Comparison of ENCODE assay signal across 15 cellular contexts in the genomic region with DNA sequence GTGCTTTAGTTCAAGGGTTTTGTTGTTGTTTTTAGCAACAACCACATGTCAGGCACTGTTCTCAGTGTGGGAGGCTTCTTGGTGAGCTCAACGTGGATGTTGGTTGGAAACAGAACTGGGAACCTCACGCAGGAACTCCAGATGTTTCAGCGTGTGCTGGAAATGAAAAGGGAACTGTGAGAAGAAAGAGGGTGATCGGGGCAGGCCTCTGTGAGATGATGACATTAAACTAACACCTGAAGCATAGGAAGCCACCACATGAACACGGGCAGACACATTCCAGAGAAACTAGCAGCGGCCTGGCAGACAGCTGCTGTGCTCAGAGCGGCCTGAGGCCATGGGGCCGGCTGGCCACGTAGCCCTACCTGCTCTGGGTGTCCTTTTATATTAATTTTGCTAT.
A peak's percentile ranks its signal among the peaks of the same experiment; 100 is the strongest.
DNase-seq lines count a peak whose midpoint lies in the region; ATAC-seq and TF ChIP-seq lines count a peak whose summit lies in the region.
"Had no signal": no experiment of that assay in that cellular context is flagged by ENCODE, and none has a peak within 500 bp of the region (broad histone marks: within the 10 kb centered on the region; RNA-seq: fewer than 3 reads in every experiment).

No MANE protein-coding gene starts in this region.

- no peak for DNase-seq in activated naive CD4-positive, alpha-beta T cell treated with anti-CD3 and anti-CD28 coated beads for 36 hours
- DNase-seq in activated naive CD4-positive, alpha-beta T cell treated with anti-CD3 and anti-CD28 coated beads, Interleukin-2, amount 50 U/mL, for 16 hours, result no peak
- DNase-seq in activated naive CD8-positive, alpha-beta T cell treated with anti-CD3 and anti-CD28 coated beads for 36 hours, result no peak
- DNase-seq in trophoblast cell (peak; percentile 83 to 85), osteoblast (ENCODE audit: insufficient read length, low spot score, missing footprints) (no peak), NCI-H1436 treated with DMSO at 0.1 percent for 48 hours (lab: John Stamatoyannopoulos, UW) (no peak), kidney glomerular epithelial cell (lab: John Stamatoyannopoulos, UW) (no peak)
- DNase-seq: hippocampal formation; NK-92 treated with Interleukin-12 subunit alpha and Interleukin-12 subunit beta, amount 100 ng/mL, for 24 hours; ovary; T-helper 2 cell had no signal

- no peaks in the 10 kb centered on the region for H3K27me3 Mint-ChIP-seq in activated naive CD4-positive, alpha-beta T cell treated with anti-CD3 and anti-CD28 coated beads for 36 hours (ENCODE audit: low read depth)
- no peaks in the 10 kb centered on the region for H3K27me3 Mint-ChIP-seq in activated naive CD8-positive, alpha-beta T cell treated with anti-CD3 and anti-CD28 coated beads for 36 hours
- H3K27me3 Mint-ChIP-seq: stimulated activated naive CD8-positive, alpha-beta T cell treated with anti-CD3 and anti-CD28 coated beads, Interleukin-15, Interleukin-2, amounts not matched to agents 100 ng/mL and 50 ng/mL, for 24 hours had no signal

- H3K27ac ChIP-seq in trophoblast cell (ENCODE audit: low read depth, low read length) (no peak overlapping the region), osteoblast (ENCODE audit: low read depth, low read length) (no peak overlapping the region)
- H3K27ac ChIP-seq: ovary had no signal

- no peak overlapping the region for H2BK5ac ChIP-seq in trophoblast cell (ENCODE audit: low read depth, low read length, poor library complexity)

- no peak overlapping the region for H3K23ac ChIP-seq in trophoblast cell (ENCODE audit: low read length)

- no peaks in the 10 kb centered on the region for H3K9me3 Mint-ChIP-seq in activated naive CD4-positive, alpha-beta T cell treated with anti-CD3 and anti-CD28 coated beads for 36 hours
- H3K9me3 Mint-ChIP-seq in activated naive CD8-positive, alpha-beta T cell treated with anti-CD3 and anti-CD28 coated beads for 36 hours, result no peaks in the 10 kb centered on the region
- H3K9me3 Mint-ChIP-seq: stimulated activated naive CD8-positive, alpha-beta T cell treated with anti-CD3 and anti-CD28 coated beads, Interleukin-15, Interleukin-2, amounts not matched to agents 100 ng/mL and 50 ng/mL, for 24 hours had no signal

- H4K8ac ChIP-seq in trophoblast cell (ENCODE audit: low read depth, low read length), result no peak overlapping the region

- CTCF ChIA-PET in activated naive CD4-positive, alpha-beta T cell treated with anti-CD3 and anti-CD28 coated beads for 36 hours (lab: Charles Lee), result interaction anchor here (1.5 kb wide), 1 partner anchor 9 kb away, joined by 3 read pairs; no protein-coding TSS in a partner anchor

- H3K9me3 ChIP-seq in trophoblast cell (ENCODE audit: insufficient read depth, low read depth, low read length), result peaks cover 2% of the 10 kb centered on the region
- no peaks in the 10 kb centered on the region for H3K9me3 ChIP-seq in osteoblast (ENCODE audit: low read depth, low read length)
- H3K9me3 ChIP-seq: ovary had no signal

- peak overlapping the region; percentile 18 for H3K4me2 ChIP-seq in trophoblast cell (ENCODE audit: low read length)
- H3K4me2 ChIP-seq in osteoblast (ENCODE audit: insufficient read depth, low read length), result no peak overlapping the region

- peaks cover 17% of the 10 kb centered on the region for H3K4me1 Mint-ChIP-seq in activated naive CD4-positive, alpha-beta T cell treated with anti-CD3 and anti-CD28 coated beads for 36 hours (ENCODE audit: low read depth)
- H3K4me1 Mint-ChIP-seq in activated naive CD8-positive, alpha-beta T cell treated with anti-CD3 and anti-CD28 coated beads for 36 hours, result peaks cover 16% of the 10 kb centered on the region

- H3K27me3 ChIP-seq in trophoblast cell (ENCODE audit: insufficient read depth, low read length) (no peaks in the 10 kb centered on the region), osteoblast (ENCODE audit: insufficient read depth, low read length) (no peaks in the 10 kb centered on the region)
- H3K27me3 ChIP-seq: ovary had no signal

- H3K36me3 Mint-ChIP-seq in activated naive CD4-positive, alpha-beta T cell treated with anti-CD3 and anti-CD28 coated beads for 36 hours (ENCODE audit: low read depth), result peaks cover 27% of the 10 kb centered on the region
- peaks cover 21% of the 10 kb centered on the region for H3K36me3 Mint-ChIP-seq in activated naive CD8-positive, alpha-beta T cell treated with anti-CD3 and anti-CD28 coated beads for 36 hours

- H3K4me1 ChIP-seq in trophoblast cell (ENCODE audit: control insufficient read depth in 1 of 2, insufficient read depth in 2 of 2, low read length in 2 of 2), result peaks cover 9 to 22% of the 10 kb centered on the region in 2 experiments
- H3K4me1 ChIP-seq in osteoblast (ENCODE audit: insufficient read depth, low read length), result peaks cover 8% of the 10 kb centered on the region

- H3K9ac ChIP-seq in trophoblast cell (ENCODE audit: low read length), result no peak overlapping the region

- H2AFZ ChIP-seq in trophoblast cell (ENCODE audit: insufficient read depth, low read length, poor library complexity) (no peak overlapping the region), osteoblast (ENCODE audit: low read length) (no peak overlapping the region)

- no peak overlapping the region for H4K91ac ChIP-seq in trophoblast cell (ENCODE audit: low read depth, low read length)

- H3K18ac ChIP-seq in trophoblast cell (ENCODE audit: low read length), result no peak overlapping the region

- no peak overlapping the region for H3K4me3 ChIP-seq in trophoblast cell (ENCODE audit: low read depth, low read length)
- H3K4me3 ChIP-seq in osteoblast (ENCODE audit: insufficient read depth, low read length), result no peak overlapping the region
- H3K4me3 ChIP-seq: ovary had no signal

- H3K79me1 ChIP-seq in trophoblast cell (ENCODE audit: low read length), result no peaks in the 10 kb centered on the region

- no peak overlapping the region for H3K4me3 Mint-ChIP-seq in activated naive CD4-positive, alpha-beta T cell treated with anti-CD3 and anti-CD28 coated beads for 36 hours
- no peak overlapping the region for H3K4me3 Mint-ChIP-seq in activated naive CD8-positive, alpha-beta T cell treated with anti-CD3 and anti-CD28 coated beads for 36 hours
- H3K4me3 Mint-ChIP-seq: stimulated activated naive CD8-positive, alpha-beta T cell treated with anti-CD3 and anti-CD28 coated beads, Interleukin-15, Interleukin-2, amounts not matched to agents 100 ng/mL and 50 ng/mL, for 24 hours had no signal

- TF ChIP-seq CTCF in osteoblast (IDR thresholded peaks at IDR 0.05; ENCODE audit: extremely low read depth, low read depth, low read length), result no peak

- no peak overlapping the region for H2AK5ac ChIP-seq in trophoblast cell (ENCODE audit: low read length)

- no peak overlapping the region for H4K12ac ChIP-seq in trophoblast cell (ENCODE audit: low read depth, low read length)

- intact Hi-C loops in activated naive CD4-positive, alpha-beta T cell treated with anti-CD3 and anti-CD28 coated beads for 36 hours (cut with micrococcal nuclease), result no loop called here

- ATAC-seq in GM21447 (IDR thresholded peaks at IDR 0.05; ENCODE audit: unreplicated experiment), result peak; percentile 48
- ATAC-seq: HCT116, left lobe of liver had no signal

- no peaks in the 10 kb centered on the region for H4K20me1 ChIP-seq in osteoblast (ENCODE audit: insufficient read depth, low read length)

- no peak overlapping the region for H3K14ac ChIP-seq in trophoblast cell (ENCODE audit: low read length)

- peak overlapping the region; percentile 47 for H3K27ac Mint-ChIP-seq in activated naive CD4-positive, alpha-beta T cell treated with anti-CD3 and anti-CD28 coated beads for 36 hours
- H3K27ac Mint-ChIP-seq in activated naive CD8-positive, alpha-beta T cell treated with anti-CD3 and anti-CD28 coated beads for 36 hours, result peak overlapping the region; percentile 47
- H3K27ac Mint-ChIP-seq: stimulated activated naive CD8-positive, alpha-beta T cell treated with anti-CD3 and anti-CD28 coated beads, Interleukin-15, Interleukin-2, amounts not matched to agents 100 ng/mL and 50 ng/mL, for 24 hours had no signal

- H3K36me3 ChIP-seq in trophoblast cell (ENCODE audit: control insufficient read depth in 1 of 2, insufficient read depth in 2 of 2, low read length in 2 of 2) (peaks cover 25 to 44% of the 10 kb centered on the region in 2 experiments), osteoblast (ENCODE audit: insufficient read depth, low read length) (peaks cover 30% of the 10 kb centered on the region)
- H3K36me3 ChIP-seq: ovary had no signal

- H3K4ac ChIP-seq in trophoblast cell (ENCODE audit: low read depth, low read length), result no peak overlapping the region

- no CpG with 5 or more reads among the region's 9 CpGs for WGBS in trophoblast cell (ENCODE audit: extremely low coverage, insufficient coverage, insufficient read length)

- no peak overlapping the region for H2BK12ac ChIP-seq in trophoblast cell (ENCODE audit: low read length)

- H2BK120ac ChIP-seq in trophoblast cell (ENCODE audit: insufficient read depth, low read length, poor library complexity), result no peak overlapping the region

- no peaks in the 10 kb centered on the region for H3K79me2 ChIP-seq in trophoblast cell (ENCODE audit: control insufficient read depth, insufficient read depth, low read length, poor library complexity)
- H3K79me2 ChIP-seq in osteoblast (ENCODE audit: insufficient read depth, low read length), result no peaks in the 10 kb centered on the region

Comparison
In these comparisons a context has a peak if more than half of its experiments do, and no peak if none do; other contexts are left out.
1. DNase-seq: peak in trophoblast cell (2 of 2); none in activated naive CD4-positive, alpha-beta T cell treated with anti-CD3 and anti-CD28 coated beads for 36 hours (single experiment), activated naive CD4-positive, alpha-beta T cell treated with anti-CD3 and anti-CD28 coated beads, Interleukin-2, amount 50 U/mL, for 16 hours (single experiment), activated naive CD8-positive, alpha-beta T cell treated with anti-CD3 and anti-CD28 coated beads for 36 hours (single experiment), osteoblast (single experiment), NCI-H1436 treated with DMSO at 0.1 percent for 48 hours (single experiment) and kidney glomerular epithelial cell (single experiment).